12 cellular contexts compared by ENCODE assay signal in genomic region chr17:80918731-80919130, GRCh38.
"Had no signal": no experiment of that assay in that cellular context is flagged by ENCODE, and none has a peak within 500 bp of the region (broad histone marks: within the 10 kb centered on the region; RNA-seq: fewer than 3 reads in every experiment).

No MANE protein-coding gene starts in this region.

- H3K4me3 ChIP-seq: lower lobe of right lung, SJCRH30 had no signal

- DNase-seq: activated CD4-positive, alpha-beta T cell treated with anti-CD3 and anti-CD28 coated beads, Interleukin-2, amount 50 U/mL, for 4 hours; activated CD4-positive, CD25-positive, alpha-beta regulatory T cell treated with anti-CD3 and anti-CD28 coated beads, Interleukin-2, amount 50 U/mL, for 72 hours; activated naive CD4-positive, alpha-beta T cell treated with anti-CD3 and anti-CD28 coated beads, Interleukin-2, amount 10 ng/mL, durations not matched to agents 7 days and 5 days; central memory CD4-positive, alpha-beta T cell; effector CD8-positive, alpha-beta T cell; foreskin fibroblast; lower lobe of right lung; SJCRH30; stimulated activated CD4-positive, alpha-beta T cell treated with anti-CD3 and anti-CD28 coated beads, Interleukin-4, amount 100 ng/mL, for 24 hours; stimulated activated naive CD8-positive, alpha-beta T cell treated with anti-CD3 and anti-CD28 coated beads, Interleukin-15, Interleukin-2, amounts not matched to agents 100 U/mL and 50 U/mL, for 24 hours; T-helper 9 cell had no signal

- FAIRE-seq: endothelial cell of umbilical vein had no signal

- H3K4me1 ChIP-seq: lower lobe of right lung, SJCRH30 had no signal

- H3K27ac ChIP-seq: lower lobe of right lung, SJCRH30 had no signal

- ATAC-seq: stimulated activated naive CD8-positive, alpha-beta T cell treated with anti-CD3 and anti-CD28 coated beads, Interleukin-15, Interleukin-2, amounts not matched to agents 100 U/mL and 50 U/mL, for 24 hours had no signal

- H3K9me3 ChIP-seq: lower lobe of right lung, SJCRH30 had no signal

- H3K27me3 ChIP-seq: SJCRH30 had no signal
